ENCODE assay signal across 8 cellular contexts in genomic region chr16:30054959-30055553, GRCh38. TPM values are rescaled to one million over a fixed set of nuclear protein-coding genes. Genes with fewer than 3 reads are reported as not detected.
DNase-seq lines count a peak whose midpoint lies in the region; ATAC-seq and TF ChIP-seq lines count a peak whose summit lies in the region.

No MANE protein-coding gene starts in this region.

- ATAC-seq in left ventricle myocardium superior (no peak), SK-N-SH treated with all-trans-retinoic acid at 6 μM for 48 hours (peak; percentile 41), sciatic nerve (no peak), GM21619 (IDR thresholded peaks at IDR 0.05; ENCODE audit: unreplicated experiment) (no peak)
- peak; percentile 69 to 76 for ATAC-seq in naive thymus-derived CD8-positive, alpha-beta T cell

- H3K9me3 ChIP-seq in cardiac muscle cell (ENCODE audit: low read depth): no peaks in the 10 kb centered on the region

- H3K27me3 ChIP-seq in cardiac muscle cell: no peaks in the 10 kb centered on the region

- H3K36me3 ChIP-seq in cardiac muscle cell: no peaks in the 10 kb centered on the region

- POLR2A ChIA-PET in naive thymus-derived CD8-positive, alpha-beta T cell (lab: Charles Lee): interaction anchor here (0.7 to 1.4 kb wide), 6 partner anchors 9 to 1218 kb away, joined by 3 to 9 read pairs (median 4); partner anchors contain the start of gene ALDOA

- TF ChIP-seq CTCF in cardiac muscle cell (IDR thresholded peaks at IDR 0.05; ENCODE audit: low read depth, low read length): peak; percentile 63

- no peak overlapping the region for H3K27ac ChIP-seq in cardiac muscle cell

- H3K27ac Mint-ChIP-seq in naive thymus-derived CD8-positive, alpha-beta T cell: peak overlapping the region in 4 of 10 donors; percentile 29 to 69 (median 68)

- DNase-seq in cardiac muscle cell (ENCODE audit: low read depth in 1 of 2, low spot score in 1 of 2) (peak in 1 of 2 donors; percentile 60), left ventricle myocardium superior (no peak), T47D (ENCODE audit: low read depth in 1 of 2, low spot score in 1 of 2) (peak; percentile 56 to 65), hippocampal formation (lab: John Stamatoyannopoulos, UW) (no peak), sciatic nerve (ENCODE audit: low spot score) (no peak)
- peak in 5 of 10 donors; percentile 26 to 39 (median 36) for DNase-seq in naive thymus-derived CD8-positive, alpha-beta T cell

- H3K4me3 Mint-ChIP-seq in naive thymus-derived CD8-positive, alpha-beta T cell: peak overlapping the region in 9 of 10 donors; percentile 19 to 70 (median 56)

- H3K36me3 Mint-ChIP-seq in naive thymus-derived CD8-positive, alpha-beta T cell: no peaks in the 10 kb centered on the region

- intact Hi-C loops in left ventricle myocardium superior (cut with micrococcal nuclease): no loop called here
- intact Hi-C loops in sciatic nerve (cut with DNase I): no loop called here

- peaks cover 9 to 21% (median 19%) of the 10 kb centered on the region in 4 donors for H3K4me1 Mint-ChIP-seq in naive thymus-derived CD8-positive, alpha-beta T cell

- H3K27me3 Mint-ChIP-seq in naive thymus-derived CD8-positive, alpha-beta T cell: peaks cover 0 to 3% (median 0%) of the 10 kb centered on the region in 5 donors

- in situ Hi-C loops in T47D (cut with HindIII; ENCODE audit: low pct_unique_long_range_greater_than_20kb, low sequenced_read_pairs): no loop called here

- H3K9me3 Mint-ChIP-seq in naive thymus-derived CD8-positive, alpha-beta T cell: no peaks in the 10 kb centered on the region

- H3K4me1 ChIP-seq in cardiac muscle cell (ENCODE audit: low read depth): peaks cover 4% of the 10 kb centered on the region

- no peak overlapping the region for H3K4me3 ChIP-seq in cardiac muscle cell

TF ChIP-seq in SK-N-SH treated with all-trans-retinoic acid at 6 μM for 48 hours, 23 proteins besides CTCF, POLR2A, EP300 and RAD21:
- TF ChIP-seq TSHZ2 (CRISPR knock-in tag; IDR thresholded peaks at IDR 0.05) (no peak), CREB5 (CRISPR knock-in tag; IDR thresholded peaks at IDR 0.05; ENCODE audit: low read depth) (no peak), ZNF8 (CRISPR knock-in tag; IDR thresholded peaks at IDR 0.05) (no peak), RARB (CRISPR knock-in tag; IDR thresholded peaks at IDR 0.05) (no peak), ZNF565 (CRISPR knock-in tag; conservative IDR thresholded peaks at IDR 0.05; ENCODE audit: low read depth) (no peak)

RNA-seq across cellular contexts. Expression of gene ALDOA, which starts 10.5 kb away (rescaled TPM):
- total RNA-seq in cardiac muscle cell: 3,852 and 5,767 TPM in 2 replicates
- polyA plus RNA-seq in cardiac muscle cell: 5,441 and 6,816 TPM in 2 replicates
- 4,258 TPM for total RNA-seq in left ventricle myocardium superior
- total RNA-seq in naive thymus-derived CD8-positive, alpha-beta T cell: 100 to 1,000 TPM; 580 to 594 TPM
- 1,000 to 10,000 TPM in 1 of 3 donors, 100 to 1,000 TPM in 2; 798 to 1,176 (median 994) TPM for polyA plus RNA-seq in naive thymus-derived CD8-positive, alpha-beta T cell
- total RNA-seq in sciatic nerve: 600 TPM

RNA-seq across cellular contexts. Expression of gene PPP4C, which starts 20.7 kb away (rescaled TPM):
- total RNA-seq in cardiac muscle cell: 94.3 and 134 TPM in 2 replicates
- polyA plus RNA-seq in cardiac muscle cell: 217 and 225 TPM in 2 replicates
- 33.1 TPM for total RNA-seq in left ventricle myocardium superior
- 10 to 100 TPM; 82.8 to 83.4 TPM for total RNA-seq in naive thymus-derived CD8-positive, alpha-beta T cell
- polyA plus RNA-seq in naive thymus-derived CD8-positive, alpha-beta T cell: 100 to 1,000 TPM; 153 to 199 (median 161) TPM
- total RNA-seq in sciatic nerve: 41.2 TPM

RNA-seq across cellular contexts. Expression of gene TLCD3B, which starts 24.0 kb away (rescaled TPM):
- total RNA-seq in cardiac muscle cell (0.21 and 0.36 TPM in 2 replicates), left ventricle myocardium superior (not detected), sciatic nerve (not detected)
- polyA plus RNA-seq in cardiac muscle cell: not detected in 2 replicates
- not detected for total RNA-seq in naive thymus-derived CD8-positive, alpha-beta T cell
- polyA plus RNA-seq in naive thymus-derived CD8-positive, alpha-beta T cell: not detected

RNA-seq across cellular contexts. Expression of gene C16orf92, which starts 32.1 kb away (rescaled TPM):
- total RNA-seq in cardiac muscle cell (not detected in 2 replicates), left ventricle myocardium superior (not detected), sciatic nerve (not detected)
- not detected in 2 replicates for polyA plus RNA-seq in cardiac muscle cell
- not detected for total RNA-seq in naive thymus-derived CD8-positive, alpha-beta T cell
- not detected for polyA plus RNA-seq in naive thymus-derived CD8-positive, alpha-beta T cell

RNA-seq across cellular contexts. Expression of gene TBX6, which starts 36.7 kb away (rescaled TPM):
- 1.6 and 5.0 TPM in 2 replicates for total RNA-seq in cardiac muscle cell
- polyA plus RNA-seq in cardiac muscle cell: 2.2 and 8.9 TPM in 2 replicates
- total RNA-seq in left ventricle myocardium superior: 0.79 TPM
- 1 to 10 TPM; 2.4 to 2.5 TPM for total RNA-seq in naive thymus-derived CD8-positive, alpha-beta T cell
- under 1 TPM; 0.15 to 0.25 (median 0.25) TPM for polyA plus RNA-seq in naive thymus-derived CD8-positive, alpha-beta T cell
- total RNA-seq in sciatic nerve: 1.7 TPM

Comparison
In these comparisons a context has a peak if more than half of its experiments do, and no peak if none do; other contexts are left out.
1. DNase-seq: peak in T47D (2 of 2); none in left ventricle myocardium superior (single experiment), hippocampal formation (0 of 2) and sciatic nerve (single experiment).
2. ATAC-seq: peak in SK-N-SH treated with all-trans-retinoic acid at 6 μM for 48 hours (single experiment) and naive thymus-derived CD8-positive, alpha-beta T cell (2 of 2); none in left ventricle myocardium superior (single experiment), sciatic nerve (single experiment) and GM21619 (single experiment).